ENCODE assay signal across 8 cellular contexts in the genomic region with DNA sequence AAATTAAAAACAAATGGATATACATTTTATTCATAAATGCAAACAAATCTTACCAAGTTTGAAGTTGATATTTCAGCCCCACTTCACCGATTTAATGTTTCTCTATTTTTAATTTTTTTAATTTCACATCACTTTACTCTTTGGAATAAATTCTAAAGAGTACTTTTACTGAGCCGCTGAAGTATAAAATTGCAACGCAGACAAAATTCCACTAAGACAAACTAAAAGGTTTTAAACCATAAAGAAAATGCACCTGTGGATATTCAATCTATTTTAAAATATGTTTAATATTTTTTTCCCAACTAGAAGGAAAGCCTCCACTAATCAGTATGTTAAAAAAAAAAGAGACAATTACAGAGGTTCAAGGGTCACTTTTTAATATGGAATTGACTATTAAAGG.
"Had no signal": no experiment of that assay in that cellular context is flagged by ENCODE, and none has a peak within 500 bp of the region (broad histone marks: within the 10 kb centered on the region; RNA-seq: fewer than 3 reads in every experiment).

No MANE protein-coding gene starts in this region.

- DNase-seq: GDM1, GF-D8 had no signal

- ATAC-seq: GM12878 had no signal

- H3K4me3 ChIP-seq: GM12878 had no signal

- FAIRE-seq: G401.6, GM12878, GM12891, GM12892, GM18507, GM19239 had no signal
